In the genomic region with DNA sequence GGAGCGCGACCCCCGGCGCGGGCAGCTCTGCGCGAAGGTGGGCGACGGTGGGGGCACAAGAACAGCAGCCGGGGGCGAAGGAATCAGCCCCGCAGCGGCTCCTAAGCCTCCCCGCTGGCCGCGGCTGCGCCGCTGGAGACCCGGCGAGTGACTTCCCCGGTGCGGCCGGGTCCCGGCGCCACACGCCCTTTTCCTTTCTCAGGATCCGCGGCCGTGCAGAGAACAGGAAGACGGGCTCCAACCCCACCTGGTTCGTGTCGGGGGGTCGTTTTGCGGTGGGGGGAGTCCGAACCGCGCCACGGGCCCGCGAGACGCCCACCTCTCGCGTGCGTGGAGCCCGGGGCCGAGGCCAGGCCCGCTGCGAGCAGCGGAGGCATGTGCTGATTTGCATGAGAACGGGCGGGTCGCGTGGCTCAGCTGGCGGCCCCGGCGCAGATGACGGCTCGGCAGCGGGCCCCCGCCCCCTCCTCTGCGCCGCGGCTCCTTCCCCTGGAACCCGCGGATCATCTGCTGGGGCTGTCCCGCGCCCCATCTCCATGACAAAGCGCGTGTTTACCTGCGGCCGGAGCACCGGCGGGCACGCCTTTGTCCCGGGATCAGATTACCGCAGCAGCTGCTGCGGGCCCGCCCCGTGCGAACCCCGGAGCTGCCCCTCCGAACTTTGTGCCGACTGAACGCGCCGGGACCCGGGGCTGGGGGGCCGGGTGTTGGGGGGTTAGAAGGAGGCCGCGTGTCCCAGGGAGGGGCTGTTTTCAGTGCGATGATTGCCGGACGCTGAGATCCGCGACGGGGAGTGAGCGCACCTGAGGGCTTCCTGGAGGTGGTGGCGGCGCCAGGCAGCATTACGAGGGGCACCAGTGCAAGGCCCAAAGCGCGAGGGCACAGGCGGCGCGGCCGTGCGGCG, we compare ENCODE assay signal across 1 cellular context.
TF ChIP-seq lines count a peak whose summit lies in the region.

No MANE protein-coding gene starts in this region.

TF ChIP-seq in HepG2, 621 proteins besides CTCF, POLR2A, EP300 and RAD21 (continued from another document and continues in another):
- TF ChIP-seq, protein P1, sequence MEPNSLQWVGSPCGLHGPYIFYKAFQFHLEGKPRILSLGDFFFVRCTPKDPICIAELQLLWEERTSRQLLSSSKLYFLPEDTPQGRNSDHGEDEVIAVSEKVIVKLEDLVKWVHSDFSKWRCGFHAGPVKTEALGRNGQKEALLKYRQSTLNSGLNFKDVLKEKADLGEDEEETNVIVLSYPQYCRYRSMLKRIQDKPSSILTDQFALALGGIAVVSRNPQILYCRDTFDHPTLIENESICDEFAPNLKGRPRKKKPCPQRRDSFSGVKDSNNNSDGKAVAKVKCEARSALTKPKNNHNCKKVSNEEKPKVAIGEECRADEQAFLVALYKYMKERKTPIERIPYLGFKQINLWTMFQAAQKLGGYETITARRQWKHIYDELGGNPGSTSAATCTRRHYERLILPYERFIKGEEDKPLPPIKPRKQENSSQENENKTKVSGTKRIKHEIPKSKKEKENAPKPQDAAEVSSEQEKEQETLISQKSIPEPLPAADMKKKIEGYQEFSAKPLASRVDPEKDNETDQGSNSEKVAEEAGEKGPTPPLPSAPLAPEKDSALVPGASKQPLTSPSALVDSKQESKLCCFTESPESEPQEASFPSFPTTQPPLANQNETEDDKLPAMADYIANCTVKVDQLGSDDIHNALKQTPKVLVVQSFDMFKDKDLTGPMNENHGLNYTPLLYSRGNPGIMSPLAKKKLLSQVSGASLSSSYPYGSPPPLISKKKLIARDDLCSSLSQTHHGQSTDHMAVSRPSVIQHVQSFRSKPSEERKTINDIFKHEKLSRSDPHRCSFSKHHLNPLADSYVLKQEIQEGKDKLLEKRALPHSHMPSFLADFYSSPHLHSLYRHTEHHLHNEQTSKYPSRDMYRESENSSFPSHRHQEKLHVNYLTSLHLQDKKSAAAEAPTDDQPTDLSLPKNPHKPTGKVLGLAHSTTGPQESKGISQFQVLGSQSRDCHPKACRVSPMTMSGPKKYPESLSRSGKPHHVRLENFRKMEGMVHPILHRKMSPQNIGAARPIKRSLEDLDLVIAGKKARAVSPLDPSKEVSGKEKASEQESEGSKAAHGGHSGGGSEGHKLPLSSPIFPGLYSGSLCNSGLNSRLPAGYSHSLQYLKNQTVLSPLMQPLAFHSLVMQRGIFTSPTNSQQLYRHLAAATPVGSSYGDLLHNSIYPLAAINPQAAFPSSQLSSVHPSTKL (CRISPR knock-in tag; IDR thresholded peaks at IDR 0.05) = peak; percentile 57; the same call in 1 of the 2 replicates
- TF ChIP-seq, protein P2, sequence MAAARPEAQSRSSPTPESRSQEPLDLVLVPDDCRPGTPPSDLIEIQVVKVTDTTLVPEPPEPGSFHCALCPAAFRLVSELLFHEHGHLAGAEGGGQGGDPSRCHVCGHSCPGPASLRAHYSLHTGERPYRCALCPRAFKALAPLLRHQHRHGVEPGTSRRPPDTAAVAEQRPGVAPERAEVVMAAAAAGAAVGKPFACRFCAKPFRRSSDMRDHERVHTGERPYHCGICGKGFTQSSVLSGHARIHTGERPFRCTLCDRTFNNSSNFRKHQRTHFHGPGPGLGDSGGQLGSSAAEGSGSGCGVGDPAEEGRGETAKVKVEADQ (CRISPR knock-in tag; IDR thresholded peaks at IDR 0.05; ENCODE audit: borderline replicate concordance) = no peak
- TF ChIP-seq IRX3 (CRISPR knock-in tag; IDR thresholded peaks at IDR 0.05; ENCODE audit: borderline replicate concordance, low read depth) = no peak
- TF ChIP-seq, protein P3, sequence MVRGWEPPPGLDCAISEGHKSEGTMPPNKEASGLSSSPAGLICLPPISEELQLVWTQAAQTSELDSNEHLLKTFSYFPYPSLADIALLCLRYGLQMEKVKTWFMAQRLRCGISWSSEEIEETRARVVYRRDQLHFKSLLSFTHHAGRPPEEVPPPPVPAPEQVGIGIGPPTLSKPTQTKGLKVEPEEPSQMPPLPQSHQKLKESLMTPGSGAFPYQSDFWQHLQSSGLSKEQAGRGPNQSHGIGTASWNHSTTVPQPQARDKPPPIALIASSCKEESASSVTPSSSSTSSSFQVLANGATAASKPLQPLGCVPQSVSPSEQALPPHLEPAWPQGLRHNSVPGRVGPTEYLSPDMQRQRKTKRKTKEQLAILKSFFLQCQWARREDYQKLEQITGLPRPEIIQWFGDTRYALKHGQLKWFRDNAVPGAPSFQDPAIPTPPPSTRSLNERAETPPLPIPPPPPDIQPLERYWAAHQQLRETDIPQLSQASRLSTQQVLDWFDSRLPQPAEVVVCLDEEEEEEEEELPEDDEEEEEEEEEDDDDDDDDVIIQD (CRISPR knock-in tag; IDR thresholded peaks at IDR 0.05; ENCODE audit: low read depth) = no peak
- TF ChIP-seq, protein P4, sequence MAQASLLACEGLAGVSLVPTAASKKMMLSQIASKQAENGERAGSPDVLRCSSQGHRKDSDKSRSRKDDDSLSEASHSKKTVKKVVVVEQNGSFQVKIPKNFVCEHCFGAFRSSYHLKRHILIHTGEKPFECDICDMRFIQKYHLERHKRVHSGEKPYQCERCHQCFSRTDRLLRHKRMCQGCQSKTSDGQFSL (CRISPR knock-in tag; IDR thresholded peaks at IDR 0.05) = no peak
- TF ChIP-seq ZNF543 (CRISPR knock-in tag; IDR thresholded peaks at IDR 0.05) = 0 out of 2 replicates have a peak, but pooled peaks have one; percentile 47
- TF ChIP-seq, protein P5, sequence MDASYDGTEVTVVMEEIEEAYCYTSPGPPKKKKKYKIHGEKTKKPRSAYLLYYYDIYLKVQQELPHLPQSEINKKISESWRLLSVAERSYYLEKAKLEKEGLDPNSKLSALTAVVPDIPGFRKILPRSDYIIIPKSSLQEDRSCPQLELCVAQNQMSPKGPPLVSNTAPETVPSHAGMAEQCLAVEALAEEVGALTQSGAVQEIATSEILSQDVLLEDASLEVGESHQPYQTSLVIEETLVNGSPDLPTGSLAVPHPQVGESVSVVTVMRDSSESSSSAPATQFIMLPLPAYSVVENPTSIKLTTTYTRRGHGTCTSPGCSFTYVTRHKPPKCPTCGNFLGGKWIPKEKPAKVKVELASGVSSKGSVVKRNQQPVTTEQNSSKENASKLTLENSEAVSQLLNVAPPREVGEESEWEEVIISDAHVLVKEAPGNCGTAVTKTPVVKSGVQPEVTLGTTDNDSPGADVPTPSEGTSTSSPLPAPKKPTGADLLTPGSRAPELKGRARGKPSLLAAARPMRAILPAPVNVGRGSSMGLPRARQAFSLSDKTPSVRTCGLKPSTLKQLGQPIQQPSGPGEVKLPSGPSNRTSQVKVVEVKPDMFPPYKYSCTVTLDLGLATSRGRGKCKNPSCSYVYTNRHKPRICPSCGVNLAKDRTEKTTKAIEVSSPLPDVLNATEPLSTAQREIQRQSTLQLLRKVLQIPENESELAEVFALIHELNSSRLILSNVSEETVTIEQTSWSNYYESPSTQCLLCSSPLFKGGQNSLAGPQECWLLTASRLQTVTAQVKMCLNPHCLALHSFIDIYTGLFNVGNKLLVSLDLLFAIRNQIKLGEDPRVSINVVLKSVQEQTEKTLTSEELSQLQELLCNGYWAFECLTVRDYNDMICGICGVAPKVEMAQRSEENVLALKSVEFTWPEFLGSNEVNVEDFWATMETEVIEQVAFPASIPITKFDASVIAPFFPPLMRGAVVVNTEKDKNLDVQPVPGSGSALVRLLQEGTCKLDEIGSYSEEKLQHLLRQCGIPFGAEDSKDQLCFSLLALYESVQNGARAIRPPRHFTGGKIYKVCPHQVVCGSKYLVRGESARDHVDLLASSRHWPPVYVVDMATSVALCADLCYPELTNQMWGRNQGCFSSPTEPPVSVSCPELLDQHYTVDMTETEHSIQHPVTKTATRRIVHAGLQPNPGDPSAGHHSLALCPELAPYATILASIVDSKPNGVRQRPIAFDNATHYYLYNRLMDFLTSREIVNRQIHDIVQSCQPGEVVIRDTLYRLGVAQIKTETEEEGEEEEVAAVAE (CRISPR knock-in tag; IDR thresholded peaks at IDR 0.05; ENCODE audit: borderline replicate concordance) = 0 out of 2 replicates have a peak, but pooled peaks have one; percentile 29
- TF ChIP-seq, protein P6, sequence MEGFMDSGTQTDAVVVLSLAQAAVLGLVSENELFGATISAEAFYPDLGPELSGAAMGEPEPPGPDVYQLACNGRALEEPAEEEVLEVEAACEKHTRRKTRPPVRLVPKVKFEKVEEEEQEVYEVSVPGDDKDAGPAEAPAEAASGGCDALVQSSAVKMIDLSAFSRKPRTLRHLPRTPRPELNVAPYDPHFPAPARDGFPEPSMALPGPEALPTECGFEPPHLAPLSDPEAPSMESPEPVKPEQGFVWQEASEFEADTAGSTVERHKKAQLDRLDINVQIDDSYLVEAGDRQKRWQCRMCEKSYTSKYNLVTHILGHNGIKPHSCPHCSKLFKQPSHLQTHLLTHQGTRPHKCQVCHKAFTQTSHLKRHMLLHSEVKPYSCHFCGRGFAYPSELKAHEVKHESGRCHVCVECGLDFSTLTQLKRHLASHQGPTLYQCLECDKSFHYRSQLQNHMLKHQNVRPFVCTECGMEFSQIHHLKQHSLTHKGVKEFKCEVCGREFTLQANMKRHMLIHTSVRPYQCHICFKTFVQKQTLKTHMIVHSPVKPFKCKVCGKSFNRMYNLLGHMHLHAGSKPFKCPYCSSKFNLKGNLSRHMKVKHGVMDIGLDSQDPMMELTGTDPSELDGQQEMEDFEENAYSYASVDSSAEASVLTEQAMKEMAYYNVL (CRISPR knock-in tag; IDR thresholded peaks at IDR 0.05; ENCODE audit: borderline replicate concordance) = no peak
- TF ChIP-seq, protein P7, sequence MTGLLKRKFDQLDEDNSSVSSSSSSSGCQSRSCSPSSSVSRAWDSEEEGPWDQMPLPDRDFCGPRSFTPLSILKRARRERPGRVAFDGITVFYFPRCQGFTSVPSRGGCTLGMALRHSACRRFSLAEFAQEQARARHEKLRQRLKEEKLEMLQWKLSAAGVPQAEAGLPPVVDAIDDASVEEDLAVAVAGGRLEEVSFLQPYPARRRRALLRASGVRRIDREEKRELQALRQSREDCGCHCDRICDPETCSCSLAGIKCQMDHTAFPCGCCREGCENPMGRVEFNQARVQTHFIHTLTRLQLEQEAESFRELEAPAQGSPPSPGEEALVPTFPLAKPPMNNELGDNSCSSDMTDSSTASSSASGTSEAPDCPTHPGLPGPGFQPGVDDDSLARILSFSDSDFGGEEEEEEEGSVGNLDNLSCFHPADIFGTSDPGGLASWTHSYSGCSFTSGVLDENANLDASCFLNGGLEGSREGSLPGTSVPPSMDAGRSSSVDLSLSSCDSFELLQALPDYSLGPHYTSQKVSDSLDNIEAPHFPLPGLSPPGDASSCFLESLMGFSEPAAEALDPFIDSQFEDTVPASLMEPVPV (CRISPR knock-in tag; IDR thresholded peaks at IDR 0.05) = 0 out of 2 replicates have a peak, but pooled peaks have one; percentile 32
- no peak for TF ChIP-seq MBD4 (IDR thresholded peaks at IDR 0.05; ENCODE audit: borderline replicate concordance, low read length)
- TF ChIP-seq NFE2L2 (IDR thresholded peaks at IDR 0.05; ENCODE audit: low read length) = no peak
- 0 out of 2 replicates have a peak, but pooled peaks have one; percentile 24 for TF ChIP-seq AHR (CRISPR knock-in tag; IDR thresholded peaks at IDR 0.05)
- TF ChIP-seq, protein P8, sequence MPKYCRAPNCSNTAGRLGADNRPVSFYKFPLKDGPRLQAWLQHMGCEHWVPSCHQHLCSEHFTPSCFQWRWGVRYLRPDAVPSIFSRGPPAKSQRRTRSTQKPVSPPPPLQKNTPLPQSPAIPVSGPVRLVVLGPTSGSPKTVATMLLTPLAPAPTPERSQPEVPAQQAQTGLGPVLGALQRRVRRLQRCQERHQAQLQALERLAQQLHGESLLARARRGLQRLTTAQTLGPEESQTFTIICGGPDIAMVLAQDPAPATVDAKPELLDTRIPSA (CRISPR knock-in tag; IDR thresholded peaks at IDR 0.05; ENCODE audit: borderline replicate concordance) = no peak
- TF ChIP-seq KLF16 (CRISPR knock-in tag; IDR thresholded peaks at IDR 0.05) = peak in 1 of 2 experiments; percentile 22; a peak in 1 of 4 replicates
- no peak for TF ChIP-seq IKZF1 (IDR thresholded peaks at IDR 0.05)
- 0 out of 2 replicates have a peak, but pooled peaks have one; percentile 34 for TF ChIP-seq ZSCAN9 (CRISPR knock-in tag; IDR thresholded peaks at IDR 0.05; ENCODE audit: borderline replicate concordance)
- no peak for TF ChIP-seq CBX5 (CRISPR knock-in tag; IDR thresholded peaks at IDR 0.05; ENCODE audit: borderline replicate concordance)
- TF ChIP-seq ZC3H13 (CRISPR knock-in tag; IDR thresholded peaks at IDR 0.05) = no peak
- TF ChIP-seq, protein P9, sequence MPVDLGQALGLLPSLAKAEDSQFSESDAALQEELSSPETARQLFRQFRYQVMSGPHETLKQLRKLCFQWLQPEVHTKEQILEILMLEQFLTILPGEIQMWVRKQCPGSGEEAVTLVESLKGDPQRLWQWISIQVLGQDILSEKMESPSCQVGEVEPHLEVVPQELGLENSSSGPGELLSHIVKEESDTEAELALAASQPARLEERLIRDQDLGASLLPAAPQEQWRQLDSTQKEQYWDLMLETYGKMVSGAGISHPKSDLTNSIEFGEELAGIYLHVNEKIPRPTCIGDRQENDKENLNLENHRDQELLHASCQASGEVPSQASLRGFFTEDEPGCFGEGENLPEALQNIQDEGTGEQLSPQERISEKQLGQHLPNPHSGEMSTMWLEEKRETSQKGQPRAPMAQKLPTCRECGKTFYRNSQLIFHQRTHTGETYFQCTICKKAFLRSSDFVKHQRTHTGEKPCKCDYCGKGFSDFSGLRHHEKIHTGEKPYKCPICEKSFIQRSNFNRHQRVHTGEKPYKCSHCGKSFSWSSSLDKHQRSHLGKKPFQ (CRISPR knock-in tag; IDR thresholded peaks at IDR 0.05; ENCODE audit: insufficient replicate concordance) = no peak
- TF ChIP-seq, protein P10, sequence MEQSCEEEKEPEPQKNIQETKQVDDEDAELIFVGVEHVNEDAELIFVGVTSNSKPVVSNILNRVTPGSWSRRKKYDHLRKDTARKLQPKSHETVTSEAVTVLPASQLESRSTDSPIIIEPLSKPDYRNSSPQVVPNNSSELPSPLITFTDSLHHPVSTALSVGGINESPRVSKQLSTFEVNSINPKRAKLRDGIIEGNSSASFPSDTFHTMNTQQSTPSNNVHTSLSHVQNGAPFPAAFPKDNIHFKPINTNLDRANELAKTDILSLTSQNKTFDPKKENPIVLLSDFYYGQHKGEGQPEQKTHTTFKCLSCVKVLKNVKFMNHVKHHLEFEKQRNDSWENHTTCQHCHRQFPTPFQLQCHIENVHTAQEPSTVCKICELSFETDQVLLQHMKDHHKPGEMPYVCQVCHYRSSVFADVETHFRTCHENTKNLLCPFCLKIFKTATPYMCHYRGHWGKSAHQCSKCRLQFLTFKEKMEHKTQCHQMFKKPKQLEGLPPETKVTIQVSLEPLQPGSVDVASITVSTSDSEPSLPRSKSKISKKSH (CRISPR knock-in tag; IDR thresholded peaks at IDR 0.05; ENCODE audit: borderline replicate concordance) = peak; percentile 39; the same call in 1 of the 2 replicates
- TF ChIP-seq HMG20A (CRISPR knock-in tag; IDR thresholded peaks at IDR 0.05; ENCODE audit: borderline replicate concordance) = no peak
- no peak for TF ChIP-seq SMAD3 (CRISPR knock-in tag; IDR thresholded peaks at IDR 0.05)
- 0 out of 2 replicates have a peak, but pooled peaks have one; percentile 27 for TF ChIP-seq MXD4 (CRISPR knock-in tag; IDR thresholded peaks at IDR 0.05)
- no peak for TF ChIP-seq NFE2L1 (CRISPR knock-in tag; IDR thresholded peaks at IDR 0.05; ENCODE audit: borderline replicate concordance)
- TF ChIP-seq, protein P11, sequence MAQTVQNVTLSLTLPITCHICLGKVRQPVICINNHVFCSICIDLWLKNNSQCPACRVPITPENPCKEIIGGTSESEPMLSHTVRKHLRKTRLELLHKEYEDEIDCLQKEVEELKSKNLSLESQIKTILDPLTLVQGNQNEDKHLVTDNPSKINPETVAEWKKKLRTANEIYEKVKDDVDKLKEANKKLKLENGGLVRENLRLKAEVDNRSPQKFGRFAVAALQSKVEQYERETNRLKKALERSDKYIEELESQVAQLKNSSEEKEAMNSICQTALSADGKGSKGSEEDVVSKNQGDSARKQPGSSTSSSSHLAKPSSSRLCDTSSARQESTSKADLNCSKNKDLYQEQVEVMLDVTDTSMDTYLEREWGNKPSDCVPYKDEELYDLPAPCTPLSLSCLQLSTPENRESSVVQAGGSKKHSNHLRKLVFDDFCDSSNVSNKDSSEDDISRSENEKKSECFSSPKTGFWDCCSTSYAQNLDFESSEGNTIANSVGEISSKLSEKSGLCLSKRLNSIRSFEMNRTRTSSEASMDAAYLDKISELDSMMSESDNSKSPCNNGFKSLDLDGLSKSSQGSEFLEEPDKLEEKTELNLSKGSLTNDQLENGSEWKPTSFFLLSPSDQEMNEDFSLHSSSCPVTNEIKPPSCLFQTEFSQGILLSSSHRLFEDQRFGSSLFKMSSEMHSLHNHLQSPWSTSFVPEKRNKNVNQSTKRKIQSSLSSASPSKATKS (CRISPR knock-in tag; IDR thresholded peaks at IDR 0.05) = no peak
